In the genomic region with DNA sequence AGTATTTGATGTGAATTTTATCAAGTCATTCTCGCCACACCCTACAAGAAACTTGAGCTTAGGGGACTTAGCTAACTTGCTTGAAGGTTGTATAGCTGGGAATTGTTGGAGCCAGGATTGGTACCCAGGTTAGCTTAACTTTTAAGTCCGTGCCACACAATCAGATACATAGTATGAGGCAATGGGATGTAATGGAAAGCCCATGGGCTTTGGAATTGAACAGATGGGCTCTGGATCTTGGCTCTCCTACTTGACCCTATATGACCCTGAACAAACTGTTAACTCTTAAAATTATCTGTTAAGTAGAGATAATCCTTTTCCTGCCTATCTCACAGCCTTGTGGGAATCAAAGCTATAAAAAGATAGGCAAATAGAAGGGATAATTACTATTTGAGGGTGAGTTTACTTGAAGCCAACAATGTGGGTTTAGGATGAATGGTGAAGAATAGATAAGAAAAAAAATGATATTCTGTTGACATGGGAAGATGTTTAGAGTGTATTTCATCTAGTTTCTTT, we compare ENCODE assay signal across 20 cellular contexts. TPM values are rescaled to one million over a fixed set of nuclear protein-coding genes. Genes with fewer than 3 reads are reported as not detected.
DNase-seq lines count a peak whose midpoint lies in the region; ATAC-seq, FAIRE-seq and TF ChIP-seq lines count a peak whose summit lies in the region.
"Had no signal": no experiment of that assay in that cellular context is flagged by ENCODE, and none has a peak within 500 bp of the region (broad histone marks: within the 10 kb centered on the region; RNA-seq: fewer than 3 reads in every experiment).

No MANE protein-coding gene starts in this region.

- no peak overlapping the region for H3K4me2 ChIP-seq in K562 (ENCODE audit: insufficient read depth, low read length)
- H3K4me2 ChIP-seq: A549 had no signal

- no peak for TF ChIP-seq POLR2A in K562 (conservative IDR thresholded peaks at IDR 0.05)

- TF ChIP-seq CTCF in K562 (IDR thresholded peaks at IDR 0.05 in 2 of 3, conservative IDR thresholded peaks at IDR 0.05 in 1 of 3; ENCODE audit: insufficient read depth in 2 of 3, low read depth in 1 of 3, low read length in 3 of 3) = no peak

- peaks cover 26 to 55% of the 10 kb centered on the region in 2 donors for H3K36me3 Mint-ChIP-seq in naive B cell

- no peak overlapping the region for H2AFZ ChIP-seq in K562 (ENCODE audit: low read depth, low read length)

- POLR2A ChIA-PET in K562 (lab: Yijun Ruan, JAX) = interaction anchor here (0.6 to 1.4 kb wide), 4 partner anchors 15 to 198 kb away, joined by 3 to 9 read pairs (median 6); no protein-coding TSS in a partner anchor

- no peak for TF ChIP-seq RAD21 in K562 (CRISPR knock-in tag; conservative IDR thresholded peaks at IDR 0.05 in 1 of 2, IDR thresholded peaks at IDR 0.05 in 1 of 2)

- no peak overlapping the region for H3K9ac ChIP-seq in K562 (ENCODE audit: insufficient read depth in 1 of 2, low read depth in 2 of 2, low read length in 2 of 2)

- no peaks in the 10 kb centered on the region for H3K27me3 Mint-ChIP-seq in naive B cell
- H3K27me3 Mint-ChIP-seq: CD4-positive, alpha-beta T cell had no signal

- H3K9me3 ChIP-seq in K562 (replicated peaks; ENCODE audit: control insufficient read depth, insufficient read depth, low read depth, low read length) = no peaks in the 10 kb centered on the region
- H3K9me3 ChIP-seq: A549, BE2C, MG63, Peyer's patch had no signal

- DNase-seq in D341Med (ENCODE audit: low spot score) (peak; percentile 35), NCI-H82 (lab: John Stamatoyannopoulos, UW) (peak; percentile 93), K562 (ENCODE audit: extremely low read depth in 1 of 4, low spot score in 3 of 4) (no peak), naive B cell (no peak), DMS153 treated with DMSO at 0.1 percent for 48 hours (lab: John Stamatoyannopoulos, UW; ENCODE audit: unreplicated experiment) (no peak), glomerular visceral epithelial cell (ENCODE audit: extremely low spot score) (no peak), activated gamma-delta T cell treated with Interleukin-2 at 50 U/mL for 16 hours (no peak)
- DNase-seq: BE2C; CD4-positive, alpha-beta T cell; COR-L47; H7; MG63; NCI-H1417; NCI-H1694 treated with DMSO at 0.1 percent for 48 hours; NCI-H446 treated with DMSO at 0.1 percent for 48 hours; NK-92 treated with Interleukin-12 subunit alpha and Interleukin-12 subunit beta, amount 100 ng/mL, for 24 hours; Peyer's patch had no signal

- no peak overlapping the region for H3K4me3 Mint-ChIP-seq in naive B cell
- H3K4me3 Mint-ChIP-seq: CD4-positive, alpha-beta T cell had no signal

- FAIRE-seq in K562 (lab: Jason Lieb, UNC) = no peak
- FAIRE-seq: A549 had no signal

- no peak; the same call in 2 of the 3 replicates for ATAC-seq in K562
- ATAC-seq in naive B cell (ENCODE audit: low read depth in 2 of 2) = no peak
- ATAC-seq: A549 had no signal

- no peak overlapping the region for H3K4me3 ChIP-seq in K562
- H3K4me3 ChIP-seq: A549, MG63, Peyer's patch had no signal

- peaks cover 14 to 38% (median 24%) of the 10 kb centered on the region in 3 donors for H3K4me1 Mint-ChIP-seq in naive B cell

- no peaks in the 10 kb centered on the region for H3K9me3 Mint-ChIP-seq in naive B cell
- H3K9me3 Mint-ChIP-seq: CD4-positive, alpha-beta T cell had no signal

- no peaks in the 10 kb centered on the region for H3K9me1 ChIP-seq in K562 (ENCODE audit: control insufficient read depth, insufficient read depth, low read length)

- TF ChIP-seq EP300 in K562 (IDR thresholded peaks at IDR 0.05; ENCODE audit: low read length) = no peak; the same call in 1 of the 2 replicates

- peak overlapping the region in 5 of 6 donors; percentile 16 to 73 (median 55) for H3K27ac Mint-ChIP-seq in naive B cell
- H3K27ac Mint-ChIP-seq: CD4-positive, alpha-beta T cell had no signal

- intact Hi-C loops in K562 (cut with micrococcal nuclease) = loop anchor here (10.0 kb wide), 1 partner anchor 129 kb away; no protein-coding TSS in a partner anchor

- H3K27me3 ChIP-seq in K562 (ENCODE audit: control insufficient read depth in 2 of 2, insufficient read depth in 2 of 2, low read length in 2 of 2) = no peaks in the 10 kb centered on the region
- H3K27me3 ChIP-seq: BE2C, Peyer's patch had no signal

- CTCF ChIA-PET in K562 (lab: Yijun Ruan, JAX; ENCODE audit: low intra/inter-chr PET ratio) = no interaction called here

- H3K4me1 ChIP-seq in K562 (replicated peaks in 1 of 2; ENCODE audit: control insufficient read depth in 2 of 2, insufficient read depth in 2 of 2, low read length in 2 of 2) = peaks cover 0 to 6% of the 10 kb centered on the region in 2 experiments; a peak in 1 of 5 replicates
- H3K4me1 ChIP-seq: A549, BE2C, Peyer's patch had no signal

- in situ Hi-C loops in K562 (cut with MboI) = no loop called here

- no TSS peak for BruUV-seq in K562 (replicated peaks; lab: Mats Ljungman, UMichigan)

- no peaks in the 10 kb centered on the region; the same call in 1 of the 2 replicates for H4K20me1 ChIP-seq in K562 (replicated peaks; ENCODE audit: control insufficient read depth, insufficient read depth, low read length)

- H3K36me3 ChIP-seq in K562 (ENCODE audit: control insufficient read depth, insufficient read depth, low read length) = peaks cover 88% of the 10 kb centered on the region
- H3K36me3 ChIP-seq: BE2C, MG63, Peyer's patch had no signal

- no peaks in the 10 kb centered on the region; the same call in 2 of the 3 replicates for H3K79me2 ChIP-seq in K562 (ENCODE audit: control insufficient read depth, insufficient read depth, low read length)

- no peak overlapping the region for H3K27ac ChIP-seq in K562 (ENCODE audit: extremely low read depth, low read depth, low read length)
- H3K27ac ChIP-seq: A549, Peyer's patch had no signal

- WGBS in K562 (ENCODE audit: insufficient coverage, low coverage, missing lambda C conversion rate) = 75% methylated on average over 2 of the region's 2 CpGs

TF ChIP-seq in K562, 482 proteins besides CTCF, POLR2A, EP300 and RAD21 (continues in another document):
- TF ChIP-seq TEAD4 (IDR thresholded peaks at IDR 0.05; ENCODE audit: low read length) (peak; percentile 43; the same call in 1 of the 2 replicates), TEAD4 (CRISPR knock-in tag; IDR thresholded peaks at IDR 0.05; ENCODE audit: borderline replicate concordance) (no peak), XRCC3 (IDR thresholded peaks at IDR 0.05) (no peak), HSF4 (CRISPR knock-in tag; IDR thresholded peaks at IDR 0.05; ENCODE audit: borderline replicate concordance) (no peak), ZNF253 (CRISPR knock-in tag; conservative IDR thresholded peaks at IDR 0.05) (no peak), CSDE1 (IDR thresholded peaks at IDR 0.05) (no peak), TAF7 (tag; IDR thresholded peaks at IDR 0.05) (no peak)
- TF ChIP-seq, protein P1, sequence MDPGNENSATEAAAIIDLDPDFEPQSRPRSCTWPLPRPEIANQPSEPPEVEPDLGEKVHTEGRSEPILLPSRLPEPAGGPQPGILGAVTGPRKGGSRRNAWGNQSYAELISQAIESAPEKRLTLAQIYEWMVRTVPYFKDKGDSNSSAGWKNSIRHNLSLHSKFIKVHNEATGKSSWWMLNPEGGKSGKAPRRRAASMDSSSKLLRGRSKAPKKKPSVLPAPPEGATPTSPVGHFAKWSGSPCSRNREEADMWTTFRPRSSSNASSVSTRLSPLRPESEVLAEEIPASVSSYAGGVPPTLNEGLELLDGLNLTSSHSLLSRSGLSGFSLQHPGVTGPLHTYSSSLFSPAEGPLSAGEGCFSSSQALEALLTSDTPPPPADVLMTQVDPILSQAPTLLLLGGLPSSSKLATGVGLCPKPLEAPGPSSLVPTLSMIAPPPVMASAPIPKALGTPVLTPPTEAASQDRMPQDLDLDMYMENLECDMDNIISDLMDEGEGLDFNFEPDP (CRISPR knock-in tag; IDR thresholded peaks at IDR 0.05) = no peak
- TF ChIP-seq, protein P2, sequence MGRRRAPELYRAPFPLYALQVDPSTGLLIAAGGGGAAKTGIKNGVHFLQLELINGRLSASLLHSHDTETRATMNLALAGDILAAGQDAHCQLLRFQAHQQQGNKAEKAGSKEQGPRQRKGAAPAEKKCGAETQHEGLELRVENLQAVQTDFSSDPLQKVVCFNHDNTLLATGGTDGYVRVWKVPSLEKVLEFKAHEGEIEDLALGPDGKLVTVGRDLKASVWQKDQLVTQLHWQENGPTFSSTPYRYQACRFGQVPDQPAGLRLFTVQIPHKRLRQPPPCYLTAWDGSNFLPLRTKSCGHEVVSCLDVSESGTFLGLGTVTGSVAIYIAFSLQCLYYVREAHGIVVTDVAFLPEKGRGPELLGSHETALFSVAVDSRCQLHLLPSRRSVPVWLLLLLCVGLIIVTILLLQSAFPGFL (CRISPR knock-in tag; IDR thresholded peaks at IDR 0.05) = no peak
- TF ChIP-seq, protein P3, sequence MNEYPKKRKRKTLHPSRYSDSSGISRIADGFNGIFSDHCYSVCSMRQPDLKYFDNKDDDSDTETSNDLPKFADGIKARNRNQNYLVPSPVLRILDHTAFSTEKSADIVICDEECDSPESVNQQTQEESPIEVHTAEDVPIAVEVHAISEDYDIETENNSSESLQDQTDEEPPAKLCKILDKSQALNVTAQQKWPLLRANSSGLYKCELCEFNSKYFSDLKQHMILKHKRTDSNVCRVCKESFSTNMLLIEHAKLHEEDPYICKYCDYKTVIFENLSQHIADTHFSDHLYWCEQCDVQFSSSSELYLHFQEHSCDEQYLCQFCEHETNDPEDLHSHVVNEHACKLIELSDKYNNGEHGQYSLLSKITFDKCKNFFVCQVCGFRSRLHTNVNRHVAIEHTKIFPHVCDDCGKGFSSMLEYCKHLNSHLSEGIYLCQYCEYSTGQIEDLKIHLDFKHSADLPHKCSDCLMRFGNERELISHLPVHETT (CRISPR knock-in tag; conservative IDR thresholded peaks at IDR 0.05 in 1 of 2, IDR thresholded peaks at IDR 0.05 in 1 of 2) = no peak

RNA-seq across cellular contexts. Expression of a gene that starts 51.9 kb away (rescaled TPM):
- total RNA-seq in K562 (2011; cell fraction: chromatin; rRNA removed; ENCODE audit: low replicate concordance) = not detected in 2 replicates
- not detected in 2 replicates for total RNA-seq in K562 (2011; cell fraction: nucleolus; rRNA removed)
- not detected in 2 replicates for total RNA-seq in K562 (2011; cell fraction: nucleoplasm; rRNA removed)
- not detected in 2 replicates for total RNA-seq in K562 (2014; rRNA removed)
- total RNA-seq in K562 (2014; rRNA removed; fragmentation: Illumina TruSeq; extraction: Trizol) = not detected in 2 replicates
- total RNA-seq in K562 (2015; rRNA removed; fragmentation: Illumina TruSeq; extraction: Trizol) = not detected in 2 replicates
- total RNA-seq in K562 (2021) = not detected in 2 replicates
- not detected in 2 replicates for polyA plus RNA-seq in K562 (2011; rRNA removed)
- polyA plus RNA-seq in K562 (2011; cell fraction: cytosol; rRNA removed) = not detected in 2 replicates
- polyA plus RNA-seq in K562 (2011; cell fraction: nucleus; rRNA removed) = not detected in 2 replicates
- polyA plus RNA-seq in K562 (2012) = not detected in 2 replicates
- not detected in 2 replicates for polyA plus RNA-seq in K562 (2014; fragmentation: Illumina TruSeq; extraction: Trizol)
- not detected for polyA plus RNA-seq in K562 (2014; fragmentation: Nextera tagmentation; extraction: Ambion mirVana)
- not detected in 2 replicates for polyA plus RNA-seq in K562 (2014; rRNA removed)
- polyA minus RNA-seq in K562 (2011; rRNA and poly(A)+ RNA removed) = not detected in 2 replicates
- polyA minus RNA-seq in K562 (2011; cell fraction: cytosol; rRNA and poly(A)+ RNA removed) = not detected in 2 replicates
- polyA minus RNA-seq in K562 (2011; cell fraction: nucleus; rRNA and poly(A)+ RNA removed) = not detected in 2 replicates
- not detected for polyA plus RNA-seq in naive B cell (ENCODE audit: low read depth in 6 of 6)
- total RNA-seq: CD4-positive, alpha-beta T cell; G401; H7; LHCN-M2; Peyer's patch had no signal
- polyA plus RNA-seq: A549 had no signal

Comparison
In these comparisons a context has a peak if more than half of its experiments do, and no peak if none do; other contexts are left out.
1. DNase-seq: peak in D341Med (single experiment) and NCI-H82 (single experiment); none in K562 (0 of 4), naive B cell (single experiment), DMS153 treated with DMSO at 0.1 percent for 48 hours (single experiment), glomerular visceral epithelial cell (single experiment) and activated gamma-delta T cell treated with Interleukin-2 at 50 U/mL for 16 hours (single experiment).